Comparison of ENCODE assay signal across 1 cellular context in the genomic region with DNA sequence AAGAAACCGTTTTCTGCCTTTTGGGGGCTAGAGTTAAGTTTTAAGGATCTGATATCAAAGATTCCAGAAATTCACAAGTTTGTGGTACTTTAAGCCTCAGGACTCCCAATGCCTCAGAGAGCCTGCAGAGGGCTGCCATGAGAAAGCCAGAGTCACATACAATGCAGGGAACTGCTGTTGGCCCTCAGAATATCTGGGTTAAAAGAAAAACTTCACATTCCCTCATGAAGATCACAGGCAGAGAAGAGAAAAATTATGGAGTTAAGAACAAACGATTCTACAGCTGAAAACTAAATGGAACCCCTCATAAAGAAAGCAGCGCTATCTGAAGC.
TF ChIP-seq lines count a peak whose summit lies in the region.

No MANE protein-coding gene starts in this region.

TF ChIP-seq in GM23338, 12 proteins besides CTCF, POLR2A, EP300 and RAD21 (continued from another document):
- TF ChIP-seq, protein P1, sequence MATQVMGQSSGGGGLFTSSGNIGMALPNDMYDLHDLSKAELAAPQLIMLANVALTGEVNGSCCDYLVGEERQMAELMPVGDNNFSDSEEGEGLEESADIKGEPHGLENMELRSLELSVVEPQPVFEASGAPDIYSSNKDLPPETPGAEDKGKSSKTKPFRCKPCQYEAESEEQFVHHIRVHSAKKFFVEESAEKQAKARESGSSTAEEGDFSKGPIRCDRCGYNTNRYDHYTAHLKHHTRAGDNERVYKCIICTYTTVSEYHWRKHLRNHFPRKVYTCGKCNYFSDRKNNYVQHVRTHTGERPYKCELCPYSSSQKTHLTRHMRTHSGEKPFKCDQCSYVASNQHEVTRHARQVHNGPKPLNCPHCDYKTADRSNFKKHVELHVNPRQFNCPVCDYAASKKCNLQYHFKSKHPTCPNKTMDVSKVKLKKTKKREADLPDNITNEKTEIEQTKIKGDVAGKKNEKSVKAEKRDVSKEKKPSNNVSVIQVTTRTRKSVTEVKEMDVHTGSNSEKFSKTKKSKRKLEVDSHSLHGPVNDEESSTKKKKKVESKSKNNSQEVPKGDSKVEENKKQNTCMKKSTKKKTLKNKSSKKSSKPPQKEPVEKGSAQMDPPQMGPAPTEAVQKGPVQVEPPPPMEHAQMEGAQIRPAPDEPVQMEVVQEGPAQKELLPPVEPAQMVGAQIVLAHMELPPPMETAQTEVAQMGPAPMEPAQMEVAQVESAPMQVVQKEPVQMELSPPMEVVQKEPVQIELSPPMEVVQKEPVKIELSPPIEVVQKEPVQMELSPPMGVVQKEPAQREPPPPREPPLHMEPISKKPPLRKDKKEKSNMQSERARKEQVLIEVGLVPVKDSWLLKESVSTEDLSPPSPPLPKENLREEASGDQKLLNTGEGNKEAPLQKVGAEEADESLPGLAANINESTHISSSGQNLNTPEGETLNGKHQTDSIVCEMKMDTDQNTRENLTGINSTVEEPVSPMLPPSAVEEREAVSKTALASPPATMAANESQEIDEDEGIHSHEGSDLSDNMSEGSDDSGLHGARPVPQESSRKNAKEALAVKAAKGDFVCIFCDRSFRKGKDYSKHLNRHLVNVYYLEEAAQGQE (IDR thresholded peaks at IDR 0.05; ENCODE audit: unreplicated experiment) = no peak
- no peak for TF ChIP-seq ZNF114 (CRISPR knock-in tag; IDR thresholded peaks at IDR 0.05)
- TF ChIP-seq EZH2phosphoT487 (IDR thresholded peaks at IDR 0.05; ENCODE audit: unreplicated experiment) = no peak
- TF ChIP-seq POLR2AphosphoS5 (IDR thresholded peaks at IDR 0.05; ENCODE audit: low read depth) = no peak
- TF ChIP-seq JUNB (IDR thresholded peaks at IDR 0.05; ENCODE audit: unreplicated experiment) = no peak
- no peak for TF ChIP-seq ZNF462 (CRISPR knock-in tag; IDR thresholded peaks at IDR 0.05)
- TF ChIP-seq CREB1 (CRISPR knock-in tag; IDR thresholded peaks at IDR 0.05; ENCODE audit: low read depth) = no peak
- TF ChIP-seq NANOG (IDR thresholded peaks at IDR 0.05; ENCODE audit: borderline replicate concordance) = no peak
